In the genomic region with DNA sequence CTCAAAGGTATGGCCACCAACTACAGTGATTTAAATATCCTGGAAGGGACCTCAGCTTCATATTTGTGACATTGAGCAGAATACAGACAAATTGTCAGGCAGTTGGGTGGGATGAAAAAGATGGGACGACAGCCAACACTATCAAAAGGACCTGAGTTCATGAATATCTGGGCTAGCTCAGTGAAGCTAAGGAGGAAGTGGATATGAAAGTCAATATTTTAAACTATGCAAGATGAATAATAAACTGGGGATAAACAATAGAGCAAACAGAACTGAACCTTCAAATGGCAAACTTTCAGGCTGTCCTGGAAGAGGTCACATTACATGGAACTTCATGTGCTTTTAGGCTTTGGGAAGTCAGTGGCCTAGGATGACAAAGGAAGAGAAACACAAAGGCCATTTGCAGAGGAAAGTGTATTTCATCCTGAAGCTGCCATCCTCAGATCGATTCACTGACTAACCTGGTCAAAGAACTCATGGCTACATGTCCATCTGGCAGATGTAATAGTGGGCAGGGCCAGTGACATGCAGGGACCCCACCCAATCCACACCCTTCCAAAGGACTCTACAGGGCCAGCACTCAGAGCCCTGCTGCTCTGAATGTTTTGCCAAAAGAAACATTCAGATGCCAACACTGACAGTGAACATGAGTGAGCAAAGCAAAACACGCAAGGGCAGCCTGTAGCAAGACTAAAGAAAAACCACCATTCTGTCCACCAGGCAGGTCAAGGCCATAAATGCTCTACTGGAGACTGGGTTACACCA, we compare ENCODE assay signal across 20 cellular contexts.
DNase-seq lines count a peak whose midpoint lies in the region; ATAC-seq, FAIRE-seq and TF ChIP-seq lines count a peak whose summit lies in the region.
"Had no signal": no experiment of that assay in that cellular context is flagged by ENCODE, and none has a peak within 500 bp of the region (broad histone marks: within the 10 kb centered on the region; RNA-seq: fewer than 3 reads in every experiment).

No MANE protein-coding gene starts in this region.

- intact Hi-C loops in mucosa of descending colon (cut with DNase I, micrococcal nuclease): no loop called here
- intact Hi-C loops in kidney (cut with DNase I): no loop called here

- H3K9me3 ChIP-seq in mucosa of descending colon (no peaks in the 10 kb centered on the region), kidney (ENCODE audit: control insufficient read depth in 1 of 2, low read length in 2 of 2) (no peaks in the 10 kb centered on the region)
- H3K9me3 ChIP-seq: thyroid gland had no signal

- H3K27ac ChIP-seq in 22Rv1 (peak overlapping the region; percentile 72), caudate nucleus (ENCODE audit: low read depth, low read length) (no peak overlapping the region), kidney (ENCODE audit: low read depth in 2 of 2, low read length in 2 of 2) (no peak overlapping the region)
- H3K27ac ChIP-seq: cardiac muscle cell, thyroid gland had no signal

- TF ChIP-seq CTCF in 22Rv1 (IDR thresholded peaks at IDR 0.05): no peak
- no peak for TF ChIP-seq CTCF in mucosa of descending colon (IDR thresholded peaks at IDR 0.05)
- TF ChIP-seq CTCF in GM13977 (IDR thresholded peaks at IDR 0.05; ENCODE audit: extremely low read depth, insufficient read depth, missing control alignments): no peak
- no peak for TF ChIP-seq CTCF in kidney (IDR thresholded peaks at IDR 0.05; ENCODE audit: borderline replicate concordance, extremely low read depth, insufficient read depth)

- no peak overlapping the region for H3K9ac ChIP-seq in kidney (ENCODE audit: low read length in 2 of 2)

- FAIRE-seq in kidney (lab: Jason Lieb, UNC): no peak

- H3K36me3 ChIP-seq in mucosa of descending colon (ENCODE audit: low read depth): no peaks in the 10 kb centered on the region
- no peaks in the 10 kb centered on the region for H3K36me3 ChIP-seq in kidney (ENCODE audit: control insufficient read depth in 1 of 2, insufficient read depth in 2 of 2, low read length in 2 of 2)
- H3K36me3 ChIP-seq: cardiac muscle cell, thyroid gland had no signal

- in situ Hi-C loops in GM13977 (cut with MboI; ENCODE audit: low pct_unique_long_range_greater_than_20kb, low sequenced_read_pairs, unreplicated experiment): no loop called here

- DNase-seq in HS-27A (ENCODE audit: low read depth): peak; percentile 26
- DNase-seq in dermis microvascular lymphatic vessel endothelial cell (ENCODE audit: low read depth in 2 of 2): peak; percentile 61 to 71
- peak in 2 of 3 donors; percentile 32 to 33 for DNase-seq in mucosa of descending colon
- DNase-seq in NCI-H2107 treated with DMSO at 0.1 percent for 48 hours (lab: John Stamatoyannopoulos, UW; ENCODE audit: unreplicated experiment): no peak
- no peak for DNase-seq in GM13977 (ENCODE audit: low spot score)
- no peak for DNase-seq in caudate nucleus (lab: John Stamatoyannopoulos, UW)
- DNase-seq in kidney: no peak
- DNase-seq: activated CD8-positive, alpha-beta memory T cell treated with anti-CD3 and anti-CD28 coated beads, Interleukin-2, amount 10 ng/mL, durations not matched to agents 7 days and 5 days; activated naive CD4-positive, alpha-beta T cell; head of caudate nucleus; Kasumi-1; naive thymus-derived CD8-positive, alpha-beta T cell; NCI-H187 treated with DMSO at 0.1 percent for 48 hours; retina; T-helper 17 cell; thyroid gland had no signal

- H3K4me1 ChIP-seq in mucosa of descending colon (ENCODE audit: low read depth) (peaks cover 14% of the 10 kb centered on the region), kidney (ENCODE audit: control insufficient read depth in 1 of 2, insufficient read depth in 1 of 2, low read depth in 1 of 2, low read length in 2 of 2) (no peaks in the 10 kb centered on the region)
- H3K4me1 ChIP-seq: thyroid gland had no signal

- ATAC-seq in mucosa of descending colon: peak; percentile 90
- ATAC-seq: activated CD4-positive, CD25-positive, alpha-beta regulatory T cell treated with anti-CD3 and anti-CD28 coated beads, Interleukin-2, amount 50 U/mL, for 24 hours; activated CD8-positive, alpha-beta memory T cell treated with anti-CD3 and anti-CD28 coated beads, Interleukin-2, amount 10 ng/mL, durations not matched to agents 7 days and 5 days; naive thymus-derived CD8-positive, alpha-beta T cell; Panc1; T-helper 17 cell had no signal

- no peak overlapping the region for H3K4me3 ChIP-seq in mucosa of descending colon
- no peak overlapping the region for H3K4me3 ChIP-seq in kidney (ENCODE audit: low read length in 2 of 2)
- H3K4me3 ChIP-seq: cardiac muscle cell, thyroid gland had no signal

Comparison
In these comparisons a context has a peak if more than half of its experiments do, and no peak if none do; other contexts are left out.
1. DNase-seq: peak in HS-27A (single experiment), dermis microvascular lymphatic vessel endothelial cell (2 of 2) and mucosa of descending colon (2 of 3); none in NCI-H2107 treated with DMSO at 0.1 percent for 48 hours (single experiment), GM13977 (single experiment), caudate nucleus (0 of 61) and kidney (single experiment).